ENCODE assay signal across 12 cellular contexts in genomic region chr2:231397011-231397927, GRCh38. TPM values are rescaled to one million over a fixed set of nuclear protein-coding genes. Genes with fewer than 3 reads are reported as not detected.
DNase-seq lines count a peak whose midpoint lies in the region; ATAC-seq lines count a peak whose summit lies in the region.
"Had no signal": no experiment of that assay in that cellular context is flagged by ENCODE, and none has a peak within 500 bp of the region (broad histone marks: within the 10 kb centered on the region; RNA-seq: fewer than 3 reads in every experiment).

No MANE protein-coding gene starts in this region.

- H3K4me1 Mint-ChIP-seq in activated T-cell treated with anti-CD3 and anti-CD28 coated beads, Interleukin-2, amount 50 U/mL, for 4 hours (ENCODE audit: low read depth): peaks cover 23% of the 10 kb centered on the region
- peaks cover 38 to 70% of the 10 kb centered on the region in 2 donors for H3K4me1 Mint-ChIP-seq in stimulated activated naive B cell treated with anti-CD40 and anti-IgM and Interleukin-4, amounts not matched to agents 10 μg/mL and 1 μg/mL and 100 μg/mL, for 72 hours

- no peaks in the 10 kb centered on the region for H3K9me3 Mint-ChIP-seq in activated T-cell treated with anti-CD3 and anti-CD28 coated beads, Interleukin-2, amount 50 U/mL, for 4 hours
- no peaks in the 10 kb centered on the region for H3K9me3 Mint-ChIP-seq in stimulated activated naive B cell treated with anti-CD40 and anti-IgM and Interleukin-4, amounts not matched to agents 10 μg/mL and 1 μg/mL and 100 μg/mL, for 72 hours

- ATAC-seq in activated T-cell treated with anti-CD3 and anti-CD28 coated beads, Interleukin-2, amount 50 U/mL, for 4 hours: peak; percentile 78 to 80
- no peak for ATAC-seq in stimulated activated naive B cell treated with anti-CD40 and anti-IgM and Interleukin-4, amounts not matched to agents 10 μg/mL and 1 μg/mL and 100 μg/mL, for 72 hours (replicated peaks)
- no peak for ATAC-seq in GM18861 (IDR thresholded peaks at IDR 0.05; ENCODE audit: unreplicated experiment)

- H3K36me3 Mint-ChIP-seq in activated T-cell treated with anti-CD3 and anti-CD28 coated beads, Interleukin-2, amount 50 U/mL, for 4 hours (ENCODE audit: insufficient read depth): no peaks in the 10 kb centered on the region
- H3K36me3 Mint-ChIP-seq in stimulated activated naive B cell treated with anti-CD40 and anti-IgM and Interleukin-4, amounts not matched to agents 10 μg/mL and 1 μg/mL and 100 μg/mL, for 72 hours: peaks cover 20 to 44% of the 10 kb centered on the region in 2 donors

- peak overlapping the region; percentile 49 for H3K4me3 Mint-ChIP-seq in activated T-cell treated with anti-CD3 and anti-CD28 coated beads, Interleukin-2, amount 50 U/mL, for 4 hours
- peak overlapping the region; percentile 91 to 95 for H3K4me3 Mint-ChIP-seq in stimulated activated naive B cell treated with anti-CD40 and anti-IgM and Interleukin-4, amounts not matched to agents 10 μg/mL and 1 μg/mL and 100 μg/mL, for 72 hours

- DNase-seq in activated T-cell treated with anti-CD3 and anti-CD28 coated beads, Interleukin-2, amount 50 U/mL, for 4 hours: no peak
- no peak for DNase-seq in activated T-cell treated with anti-CD3 and anti-CD28 coated beads, Interleukin-2, amount 50 U/mL, for 1 hour
- peak; percentile 86 for DNase-seq in SW480 (ENCODE audit: low spot score)
- DNase-seq in iPS-NIHi11 (ENCODE audit: low spot score): peak; percentile 6
- DNase-seq in stimulated activated naive B cell treated with anti-CD40 and anti-IgM and Interleukin-4, amounts not matched to agents 10 μg/mL and 1 μg/mL and 100 μg/mL, for 72 hours: no peak
- DNase-seq in HUDEP-2 (lab: John Stamatoyannopoulos, UW; ENCODE audit: unreplicated experiment in 76 of 76): no peak
- DNase-seq in H4 (ENCODE audit: low spot score): no peak
- DNase-seq: activated CD4-positive, CD25-positive, alpha-beta regulatory T cell; foreskin fibroblast; NCI-H1048 had no signal

- H3K27ac Mint-ChIP-seq in stimulated activated naive B cell treated with anti-CD40 and anti-IgM and Interleukin-4, amounts not matched to agents 10 μg/mL and 1 μg/mL and 100 μg/mL, for 72 hours: peak overlapping the region; percentile 39

- H3K27me3 Mint-ChIP-seq in activated T-cell treated with anti-CD3 and anti-CD28 coated beads, Interleukin-2, amount 50 U/mL, for 4 hours (ENCODE audit: low read depth): peaks cover 32% of the 10 kb centered on the region
- no peaks in the 10 kb centered on the region for H3K27me3 Mint-ChIP-seq in stimulated activated naive B cell treated with anti-CD40 and anti-IgM and Interleukin-4, amounts not matched to agents 10 μg/mL and 1 μg/mL and 100 μg/mL, for 72 hours

RNA-seq across cellular contexts. Expression of gene B3GNT7, which starts 1.8 kb away (rescaled TPM):
- total RNA-seq in activated T-cell treated with anti-CD3 and anti-CD28 coated beads, Interleukin-2, amount 50 U/mL, for 4 hours: under 1 TPM; 0.24 to 0.46 (median 0.40) TPM
- 0.06 TPM in 1 of 2 replicates, not detected in the other for total RNA-seq in H4 (2014; rRNA removed; shearing (Covaris generic))
- total RNA-seq: myocyte had no signal

Comparison
In these comparisons a context has a peak if more than half of its experiments do, and no peak if none do; other contexts are left out.
1. ATAC-seq: peak in activated T-cell treated with anti-CD3 and anti-CD28 coated beads, Interleukin-2, amount 50 U/mL, for 4 hours (2 of 2); none in stimulated activated naive B cell treated with anti-CD40 and anti-IgM and Interleukin-4, amounts not matched to agents 10 μg/mL and 1 μg/mL and 100 μg/mL, for 72 hours (0 of 2) and GM18861 (single experiment).
2. DNase-seq: peak in SW480 (single experiment) and iPS-NIHi11 (single experiment); none in activated T-cell treated with anti-CD3 and anti-CD28 coated beads, Interleukin-2, amount 50 U/mL, for 4 hours (single experiment), activated T-cell treated with anti-CD3 and anti-CD28 coated beads, Interleukin-2, amount 50 U/mL, for 1 hour (single experiment), stimulated activated naive B cell treated with anti-CD40 and anti-IgM and Interleukin-4, amounts not matched to agents 10 μg/mL and 1 μg/mL and 100 μg/mL, for 72 hours (single experiment), HUDEP-2 (0 of 76) and H4 (single experiment).